ENCODE assay signal across 26 cellular contexts in the genomic region with DNA sequence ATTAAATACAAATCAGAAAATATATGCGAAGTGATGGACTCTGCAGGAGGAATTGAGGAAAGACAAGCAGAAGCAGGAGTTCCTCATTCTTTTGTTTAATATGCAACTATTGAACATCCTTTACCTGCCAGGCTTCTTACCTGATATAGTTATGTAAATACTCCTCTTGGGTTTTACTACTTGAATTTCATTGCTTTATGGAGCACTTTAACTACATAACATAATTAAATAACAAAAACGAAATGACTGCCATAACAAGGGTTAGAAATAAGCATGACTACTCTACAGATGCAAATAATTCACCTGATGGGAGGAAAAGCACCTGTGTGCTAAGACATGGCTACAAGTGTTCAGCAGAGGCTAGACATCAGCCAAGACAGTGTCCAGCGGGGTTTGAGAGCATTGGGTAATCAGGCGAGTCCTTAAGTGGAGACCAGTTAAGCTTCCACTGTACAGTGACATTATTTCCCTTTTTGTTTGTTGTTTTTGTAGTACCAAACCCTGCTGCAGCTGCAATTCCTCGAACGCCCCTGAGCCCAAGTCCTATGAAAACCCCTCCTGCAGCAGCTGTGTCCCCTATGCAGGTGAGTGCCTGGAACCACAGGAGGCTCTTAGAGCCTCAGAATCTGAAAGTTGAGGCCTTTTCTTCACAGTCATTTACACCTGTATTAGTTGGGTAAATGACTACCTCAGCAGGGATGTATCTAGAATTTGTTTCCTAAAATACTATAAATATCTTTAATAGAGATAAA.
DNase-seq lines count a peak whose midpoint lies in the region; FAIRE-seq and TF ChIP-seq lines count a peak whose summit lies in the region.
"Had no signal": no experiment of that assay in that cellular context is flagged by ENCODE, and none has a peak within 500 bp of the region (broad histone marks: within the 10 kb centered on the region; RNA-seq: fewer than 3 reads in every experiment).

No MANE protein-coding gene starts in this region.

- H3K27ac Mint-ChIP-seq in neural progenitor cell: no peak overlapping the region
- H3K27ac Mint-ChIP-seq: activated naive CD4-positive, alpha-beta T cell treated with anti-CD3 and anti-CD28 coated beads for 36 hours; activated T-cell treated with anti-CD3 and anti-CD28 coated beads, Interleukin-2, amount 50 U/mL, for 72 hours; T-helper 2 cell treated with Interferon-gamma antibody and Interleukin-4, amounts not matched to agents 5 μg/mL and 100 μg/mL, for 36 hours had no signal

- H3K9me3 Mint-ChIP-seq in neural progenitor cell: no peaks in the 10 kb centered on the region
- H3K9me3 Mint-ChIP-seq: activated naive CD4-positive, alpha-beta T cell treated with anti-CD3 and anti-CD28 coated beads for 36 hours; activated T-cell treated with anti-CD3 and anti-CD28 coated beads, Interleukin-2, amount 50 U/mL, for 72 hours; naive thymus-derived CD8-positive, alpha-beta T cell; T-helper 2 cell treated with Interferon-gamma antibody and Interleukin-4, amounts not matched to agents 5 μg/mL and 100 μg/mL, for 36 hours; type B pancreatic cell had no signal

- TF ChIP-seq POLR2A in tibial nerve (IDR thresholded peaks at IDR 0.05): no peak

- H3K79me2 ChIP-seq in GM23248 (ENCODE audit: insufficient read depth) (peaks cover 40% of the 10 kb centered on the region), neural progenitor cell (ENCODE audit: low read depth) (no peaks in the 10 kb centered on the region)

- H3K4me1 ChIP-seq in GM23248 (ENCODE audit: insufficient read depth) (peaks cover 23% of the 10 kb centered on the region), HUES64 (ENCODE audit: insufficient read depth, low read length) (peaks cover 30% of the 10 kb centered on the region), neural progenitor cell (peaks cover 19% of the 10 kb centered on the region), tibial nerve (peaks cover 0 to 30% (median 0%) of the 10 kb centered on the region in 4 donors)
- H3K4me1 ChIP-seq: breast epithelium, colonic mucosa had no signal

- H3K4me2 ChIP-seq in GM23248 (ENCODE audit: unreplicated experiment) (peak overlapping the region; percentile 56), neural progenitor cell (peak overlapping the region; percentile 64)

- no peak for DNase-seq in GM23248
- no peak for DNase-seq in neural progenitor cell (ENCODE audit: low spot score)
- DNase-seq in activated gamma-delta T cell (lab: John Stamatoyannopoulos, UW): no peak
- no peak for DNase-seq in tibial nerve (ENCODE audit: low spot score in 2 of 2)
- DNase-seq in occipital lobe (lab: John Stamatoyannopoulos, UW): no peak
- DNase-seq: activated CD4-positive, alpha-beta T cell treated with anti-CD3 and anti-CD28 coated beads for 4 hours; activated naive CD4-positive, alpha-beta T cell treated with anti-CD3 and anti-CD28 coated beads for 36 hours; activated T-cell treated with anti-CD3 and anti-CD28 coated beads, Interleukin-2, amount 50 U/mL, for 72 hours; adrenal gland; colonic mucosa; effector CD8-positive, alpha-beta T cell; GF-D8; KG1; midbrain; naive thymus-derived CD8-positive, alpha-beta T cell; NCI-H146; NCI-H526 treated with DMSO at 0.1 percent for 48 hours; SHP77; spleen; stimulated activated CD4-positive, alpha-beta T cell treated with anti-CD3 and anti-CD28 coated beads, Interleukin-2, amount 100 ng/mL, for 48 hours had no signal

- H3K4me3 ChIP-seq in GM23248 (no peak overlapping the region), HUES64 (ENCODE audit: low read length) (no peak overlapping the region), neural progenitor cell (no peak overlapping the region), tibial nerve (no peak overlapping the region)
- H3K4me3 ChIP-seq: adrenal gland, breast epithelium, colonic mucosa, spleen had no signal

- no peaks in the 10 kb centered on the region for H3K27me3 ChIP-seq in GM23248 (replicated peaks; ENCODE audit: insufficient read depth)
- no peaks in the 10 kb centered on the region for H3K27me3 ChIP-seq in HUES64 (ENCODE audit: insufficient read depth, low read length)
- no peaks in the 10 kb centered on the region for H3K27me3 ChIP-seq in neural progenitor cell
- H3K27me3 ChIP-seq in tibial nerve: no peaks in the 10 kb centered on the region
- H3K27me3 ChIP-seq: adrenal gland, breast epithelium, colonic mucosa, spleen had no signal

- H2AFZ ChIP-seq in GM23248 (no peak overlapping the region), neural progenitor cell (replicated peaks) (no peak overlapping the region)

- H4K20me1 ChIP-seq in GM23248 (ENCODE audit: insufficient read depth) (no peaks in the 10 kb centered on the region), neural progenitor cell (ENCODE audit: low read depth) (peaks cover 16% of the 10 kb centered on the region)

- H3K36me3 ChIP-seq in GM23248 (ENCODE audit: low read depth): peaks cover 40% of the 10 kb centered on the region
- H3K36me3 ChIP-seq in HUES64 (ENCODE audit: insufficient read depth, low read length): peaks cover 87% of the 10 kb centered on the region
- peaks cover 7% of the 10 kb centered on the region for H3K36me3 ChIP-seq in neural progenitor cell
- H3K36me3 ChIP-seq in tibial nerve: peaks cover 0 to 67% (median 2%) of the 10 kb centered on the region in 3 donors

- no peak overlapping the region for H3K4me3 Mint-ChIP-seq in neural progenitor cell
- H3K4me3 Mint-ChIP-seq: activated naive CD4-positive, alpha-beta T cell treated with anti-CD3 and anti-CD28 coated beads for 36 hours; activated T-cell treated with anti-CD3 and anti-CD28 coated beads, Interleukin-2, amount 50 U/mL, for 72 hours; naive thymus-derived CD8-positive, alpha-beta T cell; T-helper 2 cell treated with Interferon-gamma antibody and Interleukin-4, amounts not matched to agents 5 μg/mL and 100 μg/mL, for 36 hours; type B pancreatic cell had no signal

- H3K9me3 ChIP-seq in GM23248 (ENCODE audit: low read depth): no peaks in the 10 kb centered on the region
- no peaks in the 10 kb centered on the region for H3K9me3 ChIP-seq in HUES64 (ENCODE audit: insufficient read depth, low read depth, low read length)
- H3K9me3 ChIP-seq in neural progenitor cell (ENCODE audit: low read depth): no peaks in the 10 kb centered on the region
- no peaks in the 10 kb centered on the region for H3K9me3 ChIP-seq in tibial nerve
- H3K9me3 ChIP-seq: adrenal gland, breast epithelium, colonic mucosa, spleen had no signal

- peak; percentile 60 for FAIRE-seq in colon (lab: Jason Lieb, UNC)
- FAIRE-seq: HTR-8/SVneo had no signal

- H3K36me3 Mint-ChIP-seq in neural progenitor cell: peaks cover 18% of the 10 kb centered on the region

- 86% methylated on average over 6 of the region's 6 CpGs for WGBS in GM23248 (ENCODE audit: low coverage in 1 of 2, low lambda C conversion rate in 2 of 2, missing lambda C conversion rate in 2 of 2), 2 experiments
- 85% methylated on average over 6 of the region's 6 CpGs for WGBS in HUES64
- 82 to 83% methylated on average over 6 of the region's 6 CpGs for WGBS in tibial nerve, 2 donors

- H3K27ac ChIP-seq in GM23248 (peak overlapping the region; percentile 60; the same call in 1 of the 2 replicates), HUES64 (ENCODE audit: low read depth, low read length) (peak overlapping the region; percentile 64; the same call in 1 of the 2 replicates), neural progenitor cell (peak overlapping the region; percentile 92), tibial nerve (no peak overlapping the region)
- H3K27ac ChIP-seq: breast epithelium, colonic mucosa had no signal

- H3F3A ChIP-seq in GM23248 (ENCODE audit: insufficient read depth): peaks cover 38% of the 10 kb centered on the region
- H3F3A ChIP-seq in neural progenitor cell (ENCODE audit: low read depth): peaks cover 23% of the 10 kb centered on the region

- H3K9me2 ChIP-seq in GM23248 (ENCODE audit: insufficient read depth): no peaks in the 10 kb centered on the region

- H3K27me3 Mint-ChIP-seq in neural progenitor cell (ENCODE audit: insufficient read depth, low read depth): peaks cover 2% of the 10 kb centered on the region
- H3K27me3 Mint-ChIP-seq: naive thymus-derived CD8-positive, alpha-beta T cell; type B pancreatic cell had no signal

- no peak overlapping the region for H3K9ac ChIP-seq in GM23248
- peak overlapping the region; percentile 4; the same call in 1 of the 2 replicates for H3K9ac ChIP-seq in HUES64 (ENCODE audit: low read depth, low read length)
- H3K9ac ChIP-seq in neural progenitor cell: no peak overlapping the region

- H3K4me1 Mint-ChIP-seq in neural progenitor cell: peaks cover 11% of the 10 kb centered on the region

- in situ Hi-C loops in GM23248 (cut with MboI): no loop called here

- TF ChIP-seq EP300 in tibial nerve (IDR thresholded peaks at IDR 0.05): no peak

- TF ChIP-seq CTCF in neural progenitor cell (IDR thresholded peaks at IDR 0.05) (no peak), tibial nerve (IDR thresholded peaks at IDR 0.05) (no peak)

Comparison
In these comparisons a context has a peak if more than half of its experiments do, and no peak if none do; other contexts are left out.
1. H3K27ac ChIP-seq: peak in GM23248 (single experiment), HUES64 (single experiment) and neural progenitor cell (single experiment); none in tibial nerve (0 of 4).